Comparison of ENCODE assay signal across 6 cellular contexts in the genomic region with DNA sequence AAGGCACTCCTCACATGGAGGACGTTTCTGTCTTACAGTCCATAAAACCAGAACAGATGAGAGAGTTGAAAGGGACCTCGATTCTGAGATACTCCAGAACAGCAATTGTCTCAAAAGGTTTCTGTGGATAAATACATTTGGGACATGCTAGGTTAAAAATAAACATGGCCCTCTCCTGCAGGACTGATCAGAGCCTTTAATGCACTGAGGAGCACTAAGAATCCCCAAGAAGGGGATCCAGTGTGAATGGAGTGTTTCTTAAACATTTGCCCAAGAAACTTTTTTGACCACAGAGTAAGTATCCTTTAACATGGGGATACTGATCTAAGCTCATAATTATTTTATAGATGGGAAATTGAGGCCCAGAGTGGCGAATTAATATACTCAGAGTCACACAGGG.
"Had no signal": no experiment of that assay in that cellular context is flagged by ENCODE, and none has a peak within 500 bp of the region (broad histone marks: within the 10 kb centered on the region; RNA-seq: fewer than 3 reads in every experiment).

No MANE protein-coding gene starts in this region.

- H3K4me3 Mint-ChIP-seq: IgD-negative memory B cell had no signal

- H2AFZ ChIP-seq: GM23248 had no signal

- H3K4me3 ChIP-seq: GM23248 had no signal

- H3K27ac ChIP-seq: GM23248 had no signal

- H3K9me3 Mint-ChIP-seq: IgD-negative memory B cell had no signal

- H3K27me3 Mint-ChIP-seq: IgD-negative memory B cell had no signal

- DNase-seq: GM23248, GOT3, H7, HCEC 1CT, KG1 had no signal

- H3K9ac ChIP-seq: GM23248 had no signal

- H3K27ac Mint-ChIP-seq: IgD-negative memory B cell had no signal
